Comparison of ENCODE assay signal across 22 cellular contexts in the genomic region with DNA sequence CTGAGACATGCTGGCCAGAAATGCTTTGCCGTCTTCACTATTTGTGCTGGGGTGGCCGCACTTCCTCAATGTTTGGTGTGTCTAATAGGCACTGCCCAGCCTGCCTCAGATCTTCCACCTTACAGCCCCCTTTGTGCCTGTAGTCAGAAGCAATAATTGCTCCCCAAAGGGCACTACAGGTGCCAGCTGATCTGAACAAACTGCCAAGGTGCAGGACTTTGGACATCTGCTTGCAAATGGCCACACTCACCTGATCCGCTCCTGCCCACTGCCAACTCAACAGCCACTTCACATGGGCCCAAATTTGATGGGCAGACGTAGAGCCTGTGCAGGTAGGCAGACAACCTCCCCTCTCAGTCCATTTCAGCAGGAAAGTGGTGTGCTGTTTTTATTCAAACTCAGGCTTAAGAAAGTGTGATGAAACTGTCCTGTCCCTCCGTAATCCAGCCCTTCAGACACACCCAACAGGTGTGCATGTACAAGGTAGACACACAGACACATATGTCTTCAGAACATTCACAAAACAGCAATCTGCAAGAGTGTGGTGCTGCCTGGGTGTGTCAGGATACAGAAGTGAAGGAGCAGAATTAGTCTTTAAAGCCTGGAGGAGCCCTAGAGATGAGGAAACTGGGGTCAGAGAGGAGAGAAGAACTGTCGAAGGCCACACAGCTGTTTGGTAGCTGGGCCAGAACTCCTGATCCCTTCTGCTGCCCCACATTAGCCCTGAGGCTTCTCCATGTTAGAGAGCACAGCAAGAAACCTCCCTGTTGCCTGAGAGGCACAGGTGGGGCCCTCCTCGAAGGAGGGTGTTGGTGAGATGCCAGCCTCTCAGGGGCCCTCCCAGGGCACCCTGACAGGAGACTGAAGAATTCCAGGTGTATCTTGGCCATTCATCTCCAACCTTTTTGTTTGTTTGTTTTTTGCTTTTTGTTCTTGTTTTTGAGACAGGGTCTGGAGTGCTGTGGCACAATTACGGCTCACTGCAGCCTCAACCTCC. TPM values are rescaled to one million over a fixed set of nuclear protein-coding genes. Genes with fewer than 3 reads are reported as not detected.
"Had no signal": no experiment of that assay in that cellular context is flagged by ENCODE, and none has a peak within 500 bp of the region (broad histone marks: within the 10 kb centered on the region; RNA-seq: fewer than 3 reads in every experiment).

No MANE protein-coding gene starts in this region.

- DNase-seq: activated CD4-positive, alpha-beta T cell treated with anti-CD3 and anti-CD28 coated beads, Interleukin-2, amount 10 ng/mL, durations not matched to agents 24 days and 14 days; activated CD8-positive, alpha-beta T cell treated with anti-CD3 and anti-CD28 coated beads for 36 hours; activated naive CD4-positive, alpha-beta T cell treated with Interleukin-2 at 50 U/mL for 16 hours; activated naive CD8-positive, alpha-beta T cell treated with anti-CD3 and anti-CD28 coated beads, Interleukin-2, amount 10 ng/mL, durations not matched to agents 7 days and 5 days; activated T-cell treated with anti-CD3 and anti-CD28 coated beads, Interleukin-2, amount 50 U/mL, for 1 hour; amygdala; caudate nucleus; erythroblast; heart right ventricle; natural killer cell; pancreas; stimulated activated CD4-positive, alpha-beta T cell treated with anti-CD3 and anti-CD28 coated beads, Interleukin-4, amount 100 ng/mL, for 24 hours; T1000 had no signal

- FAIRE-seq: pancreas had no signal

- H3K4me3 ChIP-seq: heart right ventricle, pancreas, thoracic aorta had no signal

- H3K9me3 Mint-ChIP-seq: activated CD4-positive, alpha-beta T cell treated with anti-CD3 and anti-CD28 coated beads, Interleukin-2, amount 10 ng/mL, durations not matched to agents 24 days and 14 days; activated CD8-positive, alpha-beta T cell treated with anti-CD3 and anti-CD28 coated beads for 36 hours; activated naive CD8-positive, alpha-beta T cell treated with anti-CD3 and anti-CD28 coated beads, Interleukin-2, amount 10 ng/mL, durations not matched to agents 7 days and 5 days; activated T-helper 2 cell treated with anti-CD3 and anti-CD28 coated beads, Interferon-gamma antibody, Interleukin-2, Interleukin-4, amounts not matched to agents 10 μg/mL and 5 μg/mL and 100 μg/mL, durations not matched to agents 14 hours and 24 hours and 36 hours; natural killer cell; stimulated activated effector memory CD8-positive, alpha-beta T cell treated with anti-CD3 and anti-CD28 coated beads, Interleukin-12 subunit alpha, Interleukin-12 subunit beta, amount 100 ng/mL, for 72 hours had no signal

- H3K36me3 Mint-ChIP-seq: activated naive CD8-positive, alpha-beta T cell treated with anti-CD3 and anti-CD28 coated beads, Interleukin-2, amount 10 ng/mL, durations not matched to agents 7 days and 5 days; natural killer cell; stimulated activated effector memory CD8-positive, alpha-beta T cell treated with anti-CD3 and anti-CD28 coated beads, Interleukin-12 subunit alpha, Interleukin-12 subunit beta, amount 100 ng/mL, for 72 hours had no signal

- H3K27ac Mint-ChIP-seq: activated CD4-positive, alpha-beta T cell treated with anti-CD3 and anti-CD28 coated beads, Interleukin-2, amount 10 ng/mL, durations not matched to agents 24 days and 14 days; activated CD8-positive, alpha-beta T cell treated with anti-CD3 and anti-CD28 coated beads for 36 hours; activated naive CD8-positive, alpha-beta T cell treated with anti-CD3 and anti-CD28 coated beads, Interleukin-2, amount 10 ng/mL, durations not matched to agents 7 days and 5 days; activated T-helper 2 cell treated with anti-CD3 and anti-CD28 coated beads, Interferon-gamma antibody, Interleukin-2, Interleukin-4, amounts not matched to agents 10 μg/mL and 5 μg/mL and 100 μg/mL, durations not matched to agents 14 hours and 24 hours and 36 hours; natural killer cell; stimulated activated effector memory CD8-positive, alpha-beta T cell treated with anti-CD3 and anti-CD28 coated beads, Interleukin-12 subunit alpha, Interleukin-12 subunit beta, amount 100 ng/mL, for 72 hours had no signal

- H3K9me3 ChIP-seq: heart right ventricle, pancreas, thoracic aorta had no signal

- H3K36me3 ChIP-seq: heart right ventricle, pancreas, thoracic aorta had no signal

- H3K4me3 Mint-ChIP-seq: activated CD4-positive, alpha-beta T cell treated with anti-CD3 and anti-CD28 coated beads, Interleukin-2, amount 10 ng/mL, durations not matched to agents 24 days and 14 days; activated CD8-positive, alpha-beta T cell treated with anti-CD3 and anti-CD28 coated beads for 36 hours; activated naive CD8-positive, alpha-beta T cell treated with anti-CD3 and anti-CD28 coated beads, Interleukin-2, amount 10 ng/mL, durations not matched to agents 7 days and 5 days; natural killer cell; stimulated activated effector memory CD8-positive, alpha-beta T cell treated with anti-CD3 and anti-CD28 coated beads, Interleukin-12 subunit alpha, Interleukin-12 subunit beta, amount 100 ng/mL, for 72 hours had no signal

- H3K4me1 Mint-ChIP-seq: activated CD4-positive, alpha-beta T cell treated with anti-CD3 and anti-CD28 coated beads, Interleukin-2, amount 10 ng/mL, durations not matched to agents 24 days and 14 days; activated naive CD8-positive, alpha-beta T cell treated with anti-CD3 and anti-CD28 coated beads, Interleukin-2, amount 10 ng/mL, durations not matched to agents 7 days and 5 days; natural killer cell; stimulated activated effector memory CD8-positive, alpha-beta T cell treated with anti-CD3 and anti-CD28 coated beads, Interleukin-12 subunit alpha, Interleukin-12 subunit beta, amount 100 ng/mL, for 72 hours had no signal

- H3K27ac ChIP-seq: heart right ventricle, pancreas, thoracic aorta had no signal

- H3K27me3 ChIP-seq: pancreas had no signal

- H3K4me1 ChIP-seq: pancreas had no signal

RNA-seq across cellular contexts. Expression of a gene that starts 4.4 kb away (rescaled TPM):
- total RNA-seq: activated CD4-positive, alpha-beta T cell treated with anti-CD3 and anti-CD28 coated beads, Interleukin-2, amount 10 ng/mL, durations not matched to agents 24 days and 14 days; activated CD8-positive, alpha-beta T cell treated with anti-CD3 and anti-CD28 coated beads for 36 hours; activated naive CD8-positive, alpha-beta T cell treated with anti-CD3 and anti-CD28 coated beads, Interleukin-2, amount 10 ng/mL, durations not matched to agents 7 days and 5 days; activated T-helper 2 cell treated with anti-CD3 and anti-CD28 coated beads, Interferon-gamma antibody, Interleukin-2, Interleukin-4, amounts not matched to agents 10 μg/mL and 5 μg/mL and 100 μg/mL, durations not matched to agents 14 hours and 24 hours and 36 hours; dermis microvascular lymphatic vessel endothelial cell; heart right ventricle; mesenteric fat pad; natural killer cell; pancreas; pulmonary artery endothelial cell; sciatic nerve; T-helper 1 cell treated with Interleukin-12 subunit alpha and Interleukin-12 subunit beta and Interleukin-4 antibody, amounts not matched to agents 30 ng/mL and 1 ng/mL, for 36 hours; thoracic aorta; ureter had no signal

RNA-seq across cellular contexts. Expression of a gene that starts 13.3 kb away (rescaled TPM):
- total RNA-seq: activated CD4-positive, alpha-beta T cell treated with anti-CD3 and anti-CD28 coated beads, Interleukin-2, amount 10 ng/mL, durations not matched to agents 24 days and 14 days; activated CD8-positive, alpha-beta T cell treated with anti-CD3 and anti-CD28 coated beads for 36 hours; activated naive CD8-positive, alpha-beta T cell treated with anti-CD3 and anti-CD28 coated beads, Interleukin-2, amount 10 ng/mL, durations not matched to agents 7 days and 5 days; activated T-helper 2 cell treated with anti-CD3 and anti-CD28 coated beads, Interferon-gamma antibody, Interleukin-2, Interleukin-4, amounts not matched to agents 10 μg/mL and 5 μg/mL and 100 μg/mL, durations not matched to agents 14 hours and 24 hours and 36 hours; dermis microvascular lymphatic vessel endothelial cell; heart right ventricle; mesenteric fat pad; natural killer cell; sciatic nerve; T-helper 1 cell treated with Interleukin-12 subunit alpha and Interleukin-12 subunit beta and Interleukin-4 antibody, amounts not matched to agents 30 ng/mL and 1 ng/mL, for 36 hours had no signal

RNA-seq across cellular contexts. Expression of a gene that starts 32.5 kb away (rescaled TPM):
- total RNA-seq: activated CD4-positive, alpha-beta T cell treated with anti-CD3 and anti-CD28 coated beads, Interleukin-2, amount 10 ng/mL, durations not matched to agents 24 days and 14 days; activated CD8-positive, alpha-beta T cell treated with anti-CD3 and anti-CD28 coated beads for 36 hours; activated naive CD8-positive, alpha-beta T cell treated with anti-CD3 and anti-CD28 coated beads, Interleukin-2, amount 10 ng/mL, durations not matched to agents 7 days and 5 days; activated T-helper 2 cell treated with anti-CD3 and anti-CD28 coated beads, Interferon-gamma antibody, Interleukin-2, Interleukin-4, amounts not matched to agents 10 μg/mL and 5 μg/mL and 100 μg/mL, durations not matched to agents 14 hours and 24 hours and 36 hours; dermis microvascular lymphatic vessel endothelial cell; heart right ventricle; mesenteric fat pad; natural killer cell; pancreas; pulmonary artery endothelial cell; sciatic nerve; T-helper 1 cell treated with Interleukin-12 subunit alpha and Interleukin-12 subunit beta and Interleukin-4 antibody, amounts not matched to agents 30 ng/mL and 1 ng/mL, for 36 hours; thoracic aorta; ureter had no signal

RNA-seq across cellular contexts. Expression of a gene that starts 35.0 kb away (rescaled TPM):
- total RNA-seq: activated CD4-positive, alpha-beta T cell treated with anti-CD3 and anti-CD28 coated beads, Interleukin-2, amount 10 ng/mL, durations not matched to agents 24 days and 14 days; activated CD8-positive, alpha-beta T cell treated with anti-CD3 and anti-CD28 coated beads for 36 hours; activated naive CD8-positive, alpha-beta T cell treated with anti-CD3 and anti-CD28 coated beads, Interleukin-2, amount 10 ng/mL, durations not matched to agents 7 days and 5 days; activated T-helper 2 cell treated with anti-CD3 and anti-CD28 coated beads, Interferon-gamma antibody, Interleukin-2, Interleukin-4, amounts not matched to agents 10 μg/mL and 5 μg/mL and 100 μg/mL, durations not matched to agents 14 hours and 24 hours and 36 hours; dermis microvascular lymphatic vessel endothelial cell; heart right ventricle; mesenteric fat pad; natural killer cell; pancreas; pulmonary artery endothelial cell; sciatic nerve; T-helper 1 cell treated with Interleukin-12 subunit alpha and Interleukin-12 subunit beta and Interleukin-4 antibody, amounts not matched to agents 30 ng/mL and 1 ng/mL, for 36 hours; thoracic aorta had no signal

RNA-seq across cellular contexts. Expression of a gene that starts 53.2 kb away (rescaled TPM):
- total RNA-seq: activated CD4-positive, alpha-beta T cell treated with anti-CD3 and anti-CD28 coated beads, Interleukin-2, amount 10 ng/mL, durations not matched to agents 24 days and 14 days; activated CD8-positive, alpha-beta T cell treated with anti-CD3 and anti-CD28 coated beads for 36 hours; activated naive CD8-positive, alpha-beta T cell treated with anti-CD3 and anti-CD28 coated beads, Interleukin-2, amount 10 ng/mL, durations not matched to agents 7 days and 5 days; activated T-helper 2 cell treated with anti-CD3 and anti-CD28 coated beads, Interferon-gamma antibody, Interleukin-2, Interleukin-4, amounts not matched to agents 10 μg/mL and 5 μg/mL and 100 μg/mL, durations not matched to agents 14 hours and 24 hours and 36 hours; dermis microvascular lymphatic vessel endothelial cell; heart right ventricle; mesenteric fat pad; natural killer cell; pancreas; pulmonary artery endothelial cell; sciatic nerve; T-helper 1 cell treated with Interleukin-12 subunit alpha and Interleukin-12 subunit beta and Interleukin-4 antibody, amounts not matched to agents 30 ng/mL and 1 ng/mL, for 36 hours; thoracic aorta; ureter had no signal
